Comparison of ENCODE assay signal across 8 cellular contexts in the genomic region with DNA sequence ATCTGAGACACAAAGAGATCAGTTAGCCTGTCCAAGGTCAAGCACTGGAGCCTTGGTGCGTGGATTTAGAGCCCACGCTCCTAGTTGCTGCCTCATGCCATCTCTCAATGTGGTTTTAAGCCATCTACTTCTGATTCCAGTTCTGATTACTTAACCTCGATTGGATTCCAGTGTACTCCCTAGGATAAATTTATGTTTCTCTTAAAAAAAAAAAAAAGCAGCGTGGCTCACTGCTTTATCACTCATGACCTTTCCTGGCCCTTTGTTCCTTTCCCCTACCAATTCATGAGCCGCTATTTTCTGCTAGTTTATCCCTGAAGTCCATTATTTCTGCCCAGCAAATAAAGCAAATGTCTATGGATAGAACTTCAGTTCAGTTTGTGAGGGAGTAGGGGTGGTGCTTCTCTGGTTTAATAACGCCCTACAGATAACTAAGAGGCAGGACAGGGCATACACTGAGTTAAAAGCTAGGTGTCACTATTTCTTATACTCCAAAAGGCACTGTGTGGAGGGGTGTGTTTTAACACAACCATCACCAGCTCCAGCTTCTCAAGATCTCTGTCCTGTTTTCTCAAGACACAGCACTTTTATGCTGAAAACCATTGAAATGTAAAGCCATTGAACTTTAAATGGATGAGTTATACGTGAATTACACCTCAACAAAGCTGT. TPM values are rescaled to one million over a fixed set of nuclear protein-coding genes. Genes with fewer than 3 reads are reported as not detected.
DNase-seq lines count a peak whose midpoint lies in the region; ATAC-seq, FAIRE-seq and TF ChIP-seq lines count a peak whose summit lies in the region.

No MANE protein-coding gene starts in this region.

- H2AFZ ChIP-seq in hepatocyte, result no peak overlapping the region

- no peaks in the 10 kb centered on the region for H3K9me3 ChIP-seq in hepatocyte (ENCODE audit: low read depth)

- H3K9me3 Mint-ChIP-seq in mesothelial cell of epicardium, result peaks cover 8% of the 10 kb centered on the region

- TF ChIP-seq CTCF in hepatocyte (IDR thresholded peaks at IDR 0.05; ENCODE audit: poor library complexity) (peak; percentile 44), mesothelial cell of epicardium (IDR thresholded peaks at IDR 0.05; ENCODE audit: unreplicated experiment) (no peak)

- peaks cover 6% of the 10 kb centered on the region for H3K27me3 ChIP-seq in hepatocyte

- H3K36me3 ChIP-seq in hepatocyte (replicated peaks; ENCODE audit: insufficient read depth, low read depth), result no peaks in the 10 kb centered on the region

- peaks cover 7% of the 10 kb centered on the region for H3K4me1 Mint-ChIP-seq in mesothelial cell of epicardium

- no peak overlapping the region for H3K27ac ChIP-seq in hepatocyte

- no peak for TF ChIP-seq POLR2A in GM12892 (IDR thresholded peaks at IDR 0.05; ENCODE audit: low read depth, low read length)

- no peaks in the 10 kb centered on the region for H3K79me2 ChIP-seq in hepatocyte

- peak; percentile 80 for FAIRE-seq in GM12892 (lab: Jason Lieb, UNC)

- H4K20me1 ChIP-seq in hepatocyte (ENCODE audit: insufficient read depth, poor library complexity, severe bottlenecking), result no peaks in the 10 kb centered on the region

- H3K27me3 Mint-ChIP-seq in mesothelial cell of epicardium (ENCODE audit: low read depth), result peaks cover 2% of the 10 kb centered on the region

- H3K9me2 ChIP-seq in hepatocyte (replicated peaks; ENCODE audit: insufficient read depth), result no peaks in the 10 kb centered on the region

- 52% methylated on average over 7 of the region's 7 CpGs for WGBS in hepatocyte (ENCODE audit: low lambda C conversion rate, missing lambda C conversion rate)

- no peaks in the 10 kb centered on the region for H3K36me3 Mint-ChIP-seq in mesothelial cell of epicardium

- H3K27ac Mint-ChIP-seq in mesothelial cell of epicardium, result no peak overlapping the region

- no peak overlapping the region for H3K4me3 ChIP-seq in hepatocyte

- no peak overlapping the region for H3K4me3 Mint-ChIP-seq in mesothelial cell of epicardium

- H3K4me2 ChIP-seq in hepatocyte, result no peak overlapping the region

- no peak for ATAC-seq in GM21381 (IDR thresholded peaks at IDR 0.05; ENCODE audit: unreplicated experiment)

- DNase-seq in AML-193 (lab: John Stamatoyannopoulos, UW) (peak; percentile 42 to 58), GM12892 (ENCODE audit: insufficient read length) (no peak), RPMI8226 (peak; percentile 19), hepatocyte (ENCODE audit: low spot score) (peak; percentile 48), NCI-H345 (lab: John Stamatoyannopoulos, UW) (no peak), mesothelial cell of epicardium (ENCODE audit: low spot score in 2 of 2, unreplicated experiment in 2 of 2) (no peak)
- DNase-seq in stimulated activated CD4-positive, alpha-beta T cell treated with anti-CD3 and anti-CD28 coated beads, Interleukin-15, amount 100 ng/mL, for 24 hours, result no peak

- no peaks in the 10 kb centered on the region for H3K4me1 ChIP-seq in hepatocyte (ENCODE audit: insufficient read depth)

RNA-seq across cellular contexts. Expression of gene PARP11, which starts 9.8 kb away (rescaled TPM):
- 6.5 TPM for polyA plus RNA-seq in GM12892 (2012; ENCODE audit: missing spikeins)
- total RNA-seq in hepatocyte (5.9 and 9.4 TPM in 2 replicates), mesothelial cell of epicardium (16.3 to 18.6 TPM (median 16.7 TPM) in 3 replicates)
- 3.1 and 6.1 TPM in 2 replicates for polyA plus RNA-seq in hepatocyte

Comparison
In these comparisons a context has a peak if more than half of its experiments do, and no peak if none do; other contexts are left out.
1. DNase-seq: peak in AML-193 (2 of 2), RPMI8226 (single experiment) and hepatocyte (single experiment); none in GM12892 (single experiment), stimulated activated CD4-positive, alpha-beta T cell treated with anti-CD3 and anti-CD28 coated beads, Interleukin-15, amount 100 ng/mL, for 24 hours (single experiment), NCI-H345 (single experiment) and mesothelial cell of epicardium (0 of 2).